In genomic region chr3:68163961-68164360, GRCh38 we compare ENCODE assay signal across 28 cellular contexts.
"Had no signal": no experiment of that assay in that cellular context is flagged by ENCODE, and none has a peak within 500 bp of the region (broad histone marks: within the 10 kb centered on the region; RNA-seq: fewer than 3 reads in every experiment).

No MANE protein-coding gene starts in this region.

- H3K27me3 ChIP-seq: neural progenitor cell, ovary, spleen, suprapubic skin, testis, tibial artery, transverse colon, upper lobe of right lung, uterus had no signal

- H3K4me2 ChIP-seq: neural progenitor cell, smooth muscle cell had no signal

- DNase-seq: natural killer cell; occipital lobe; ovary; posterior cingulate gyrus; psoas muscle; right cardiac atrium; spleen; stimulated activated CD4-positive, alpha-beta T cell treated with anti-CD3 and anti-CD28 coated beads, Interleukin-12 subunit alpha, Interleukin-12 subunit beta, amount 100 ng/mL, for 4 hours; stimulated activated CD4-positive, alpha-beta T cell treated with anti-CD3 and anti-CD28 coated beads, Interleukin-1b, Interleukin-23, amount 100 ng/mL, for 48 hours; stimulated activated CD4-positive, alpha-beta T cell treated with anti-CD3 and anti-CD28 coated beads, Interleukin-4, amount 100 ng/mL, for 1 hour; stimulated activated CD4-positive, alpha-beta T cell treated with anti-CD3 and anti-CD28 coated beads, Interleukin-4, amount 100 ng/mL, for 4 hours; stimulated activated CD8-positive, alpha-beta memory T cell treated with anti-CD3 and anti-CD28 coated beads, Interleukin-4, amount 100 ng/mL, for 48 hours; stimulated activated naive CD4-positive, alpha-beta T cell; stimulated activated naive CD8-positive, alpha-beta T cell treated with anti-CD3 and anti-CD28 coated beads, Interleukin-15, amount 100 ng/mL, for 72 hours; stimulated activated naive CD8-positive, alpha-beta T cell treated with anti-CD3 and anti-CD28 coated beads, Interleukin-15, Interleukin-2, amounts not matched to agents 100 U/mL and 50 U/mL, for 24 hours; substantia nigra; testis; tibial artery; transverse colon; upper lobe of right lung; uterus had no signal

- H2AFZ ChIP-seq: neural progenitor cell, parathyroid adenoma had no signal

- H3K27ac ChIP-seq: neural progenitor cell, ovary, parathyroid adenoma, psoas muscle, skin epidermis, spleen, suprapubic skin, testis, tibial artery, transverse colon, upper lobe of right lung, uterus had no signal

- H3K4me1 ChIP-seq: neural progenitor cell, parathyroid adenoma, psoas muscle, spleen, suprapubic skin, testis, tibial artery, transverse colon, upper lobe of right lung, uterus had no signal

- ATAC-seq: natural killer cell; psoas muscle; right cardiac atrium; sciatic nerve; stimulated activated memory B cell treated with anti-CD40 and anti-IgM and Interleukin-4, amounts not matched to agents 10 μg/mL and 1 μg/mL and 100 μg/mL, for 72 hours; stimulated activated naive CD8-positive, alpha-beta T cell treated with anti-CD3 and anti-CD28 coated beads, Interleukin-15, amount 100 ng/mL, for 72 hours; stimulated activated naive CD8-positive, alpha-beta T cell treated with anti-CD3 and anti-CD28 coated beads, Interleukin-15, Interleukin-2, amounts not matched to agents 100 U/mL and 50 U/mL, for 24 hours; upper lobe of right lung had no signal

- H3K9me3 ChIP-seq: ovary, psoas muscle, spleen, suprapubic skin, testis, tibial artery, transverse colon, upper lobe of right lung, uterus had no signal

- H3K9ac ChIP-seq: neural progenitor cell, parathyroid adenoma had no signal

- H3K4me3 ChIP-seq: neural progenitor cell, ovary, psoas muscle, skin epidermis, smooth muscle cell, spleen, suprapubic skin, testis, tibial artery, transverse colon, upper lobe of right lung, uterus had no signal

- H3K36me3 ChIP-seq: neural progenitor cell, ovary, spleen, suprapubic skin, tibial artery, transverse colon, upper lobe of right lung, uterus had no signal

- H3K79me2 ChIP-seq: parathyroid adenoma had no signal
